Comparison of ENCODE assay signal across 37 cellular contexts in genomic region chr4:81756042-81756441, GRCh38.
"Had no signal": no experiment of that assay in that cellular context is flagged by ENCODE, and none has a peak within 500 bp of the region (broad histone marks: within the 10 kb centered on the region; RNA-seq: fewer than 3 reads in every experiment).

No MANE protein-coding gene starts in this region.

- DNase-seq: activated CD4-positive, alpha-beta memory T cell treated with anti-CD3 and anti-CD28 coated beads, Interleukin-2, amount 10 ng/mL, durations not matched to agents 7 days and 5 days; activated CD4-positive, alpha-beta T cell treated with anti-CD3 and anti-CD28 coated beads for 1 hour; activated CD4-positive, alpha-beta T cell treated with anti-CD3 and anti-CD28 coated beads for 36 hours; activated CD4-positive, alpha-beta T cell treated with anti-CD3 and anti-CD28 coated beads for 48 hours; activated CD4-positive, alpha-beta T cell treated with anti-CD3 and anti-CD28 coated beads, Interleukin-2, amount 10 ng/mL, durations not matched to agents 7 days and 5 days; activated CD4-positive, alpha-beta T cell treated with anti-CD3 and anti-CD28 coated beads, Interleukin-2, amount 50 U/mL, for 48 hours; activated CD4-positive, CD25-positive, alpha-beta regulatory T cell; activated CD8-positive, alpha-beta memory T cell treated with anti-CD3 and anti-CD28 coated beads for 24 hours; activated CD8-positive, alpha-beta memory T cell treated with anti-CD3 and anti-CD28 coated beads, Interleukin-2, amount 10 ng/mL, durations not matched to agents 7 days and 5 days; activated CD8-positive, alpha-beta memory T cell treated with anti-CD3 and anti-CD28 coated beads, Interleukin-2, amount 50 U/mL, for 48 hours; activated CD8-positive, alpha-beta T cell treated with anti-CD3 and anti-CD28 coated beads, Interleukin-2, amount 10 ng/mL, durations not matched to agents 7 days and 5 days; activated effector memory CD4-positive, alpha-beta T cell treated with Interleukin-2 at 50 U/mL for 16 hours; activated gamma-delta T cell; activated naive CD4-positive, alpha-beta T cell treated with anti-CD3 and anti-CD28 coated beads, Interleukin-2, amount 10 ng/mL, durations not matched to agents 7 days and 5 days; activated naive CD4-positive, alpha-beta T cell treated with Interleukin-2 at 50 U/mL for 16 hours; activated naive CD8-positive, alpha-beta T cell treated with anti-CD3 and anti-CD28 coated beads, Interleukin-2, amount 10 ng/mL, durations not matched to agents 7 days and 5 days; activated naive CD8-positive, alpha-beta T cell treated with anti-CD3 and anti-CD28 coated beads, Interleukin-2, amount 50 U/mL, for 24 hours; activated T-cell treated with anti-CD3 and anti-CD28 coated beads, Interleukin-2, amount 50 U/mL, for 24 hours; activated T-cell treated with anti-CD3 and anti-CD28 coated beads, Interleukin-2, amount 50 U/mL, for 48 hours; aorta; body of pancreas; brain microvascular endothelial cell; cerebellar nuclear complex; T-helper 1 cell; T-helper 2 cell; T-helper 9 cell; WERI-Rb-1 had no signal

- H3K4me1 ChIP-seq: body of pancreas, breast epithelium had no signal

- H3K9me3 ChIP-seq: body of pancreas, breast epithelium had no signal

- H3K36me3 ChIP-seq: brain microvascular endothelial cell, breast epithelium, WERI-Rb-1 had no signal

- H3K4me3 Mint-ChIP-seq: activated CD4-positive, alpha-beta memory T cell treated with anti-CD3 and anti-CD28 coated beads, Interleukin-2, amount 10 ng/mL, durations not matched to agents 7 days and 5 days; activated CD4-positive, alpha-beta T cell treated with anti-CD3 and anti-CD28 coated beads for 36 hours; activated CD4-positive, alpha-beta T cell treated with anti-CD3 and anti-CD28 coated beads, Interleukin-2, amount 10 ng/mL, durations not matched to agents 7 days and 5 days; activated CD8-positive, alpha-beta memory T cell treated with anti-CD3 and anti-CD28 coated beads, Interleukin-2, amount 10 ng/mL, durations not matched to agents 7 days and 5 days; activated CD8-positive, alpha-beta T cell treated with anti-CD3 and anti-CD28 coated beads, Interleukin-2, amount 10 ng/mL, durations not matched to agents 7 days and 5 days; activated naive CD4-positive, alpha-beta T cell treated with anti-CD3 and anti-CD28 coated beads, Interleukin-2, amount 10 ng/mL, durations not matched to agents 7 days and 5 days; activated naive CD4-positive, alpha-beta T cell treated with anti-CD3 and anti-CD28 coated beads, Interleukin-2, amount 50 U/mL, for 24 hours; activated naive CD8-positive, alpha-beta T cell; activated naive CD8-positive, alpha-beta T cell treated with anti-CD3 and anti-CD28 coated beads, Interleukin-2, amount 10 ng/mL, durations not matched to agents 7 days and 5 days; activated naive CD8-positive, alpha-beta T cell treated with anti-CD3 and anti-CD28 coated beads, Interleukin-2, amount 50 U/mL, for 24 hours; activated T-cell treated with anti-CD3 and anti-CD28 coated beads, Interleukin-2, amount 50 U/mL, for 24 hours; central memory CD8-positive, alpha-beta T cell; T-helper 1 cell treated with Interleukin-12 subunit alpha and Interleukin-12 subunit beta and Interleukin-4 antibody, amounts not matched to agents 30 μg/mL and 1 μg/mL, for 36 hours; T-helper 2 cell treated with Interferon-gamma antibody and Interleukin-4, amounts not matched to agents 5 μg/mL and 100 μg/mL, for 36 hours; WTC11 had no signal

- ATAC-seq: activated CD4-positive, alpha-beta T cell treated with anti-CD3 and anti-CD28 coated beads for 36 hours; activated CD4-positive, CD25-positive, alpha-beta regulatory T cell treated with anti-CD3 and anti-CD28 coated beads, Interleukin-2, amount 50 U/mL, for 24 hours; activated CD8-positive, alpha-beta memory T cell treated with anti-CD3 and anti-CD28 coated beads, Interleukin-2, amount 10 ng/mL, durations not matched to agents 7 days and 5 days; activated CD8-positive, alpha-beta T cell treated with anti-CD3 and anti-CD28 coated beads, Interleukin-2, amount 10 ng/mL, durations not matched to agents 7 days and 5 days; activated naive CD8-positive, alpha-beta T cell treated with anti-CD3 and anti-CD28 coated beads, Interleukin-2, amount 50 U/mL, for 24 hours; body of pancreas; WTC11 had no signal

- H3K27ac Mint-ChIP-seq: activated CD4-positive, alpha-beta memory T cell treated with anti-CD3 and anti-CD28 coated beads, Interleukin-2, amount 10 ng/mL, durations not matched to agents 7 days and 5 days; activated CD4-positive, alpha-beta T cell treated with anti-CD3 and anti-CD28 coated beads for 36 hours; activated CD4-positive, alpha-beta T cell treated with anti-CD3 and anti-CD28 coated beads, Interleukin-2, amount 10 ng/mL, durations not matched to agents 7 days and 5 days; activated CD8-positive, alpha-beta memory T cell treated with anti-CD3 and anti-CD28 coated beads, Interleukin-2, amount 10 ng/mL, durations not matched to agents 7 days and 5 days; activated CD8-positive, alpha-beta T cell treated with anti-CD3 and anti-CD28 coated beads, Interleukin-2, amount 10 ng/mL, durations not matched to agents 7 days and 5 days; activated naive CD4-positive, alpha-beta T cell treated with anti-CD3 and anti-CD28 coated beads, Interleukin-2, amount 10 ng/mL, durations not matched to agents 7 days and 5 days; activated naive CD4-positive, alpha-beta T cell treated with anti-CD3 and anti-CD28 coated beads, Interleukin-2, amount 50 U/mL, for 24 hours; activated naive CD8-positive, alpha-beta T cell; activated naive CD8-positive, alpha-beta T cell treated with anti-CD3 and anti-CD28 coated beads, Interleukin-2, amount 10 ng/mL, durations not matched to agents 7 days and 5 days; activated naive CD8-positive, alpha-beta T cell treated with anti-CD3 and anti-CD28 coated beads, Interleukin-2, amount 50 U/mL, for 24 hours; activated T-cell treated with anti-CD3 and anti-CD28 coated beads, Interleukin-2, amount 50 U/mL, for 24 hours; activated T-helper 2 cell treated with anti-CD3 and anti-CD28 coated beads, Interferon-gamma antibody, Interleukin-2, Interleukin-4, amounts not matched to agents 10 μg/mL and 5 μg/mL and 100 μg/mL, durations not matched to agents 14 hours and 24 hours and 36 hours; T-helper 1 cell treated with Interleukin-12 subunit alpha and Interleukin-12 subunit beta and Interleukin-4 antibody, amounts not matched to agents 30 μg/mL and 1 μg/mL, for 36 hours; T-helper 2 cell treated with Interferon-gamma antibody and Interleukin-4, amounts not matched to agents 5 μg/mL and 100 μg/mL, for 36 hours; WTC11 had no signal

- H3K27me3 Mint-ChIP-seq: activated CD4-positive, alpha-beta memory T cell treated with anti-CD3 and anti-CD28 coated beads, Interleukin-2, amount 10 ng/mL, durations not matched to agents 7 days and 5 days; activated CD4-positive, alpha-beta T cell treated with anti-CD3 and anti-CD28 coated beads for 36 hours; activated CD4-positive, alpha-beta T cell treated with anti-CD3 and anti-CD28 coated beads, Interleukin-2, amount 10 ng/mL, durations not matched to agents 7 days and 5 days; activated CD8-positive, alpha-beta memory T cell treated with anti-CD3 and anti-CD28 coated beads, Interleukin-2, amount 10 ng/mL, durations not matched to agents 7 days and 5 days; activated naive CD4-positive, alpha-beta T cell treated with anti-CD3 and anti-CD28 coated beads, Interleukin-2, amount 10 ng/mL, durations not matched to agents 7 days and 5 days; activated naive CD4-positive, alpha-beta T cell treated with anti-CD3 and anti-CD28 coated beads, Interleukin-2, amount 50 U/mL, for 24 hours; activated naive CD8-positive, alpha-beta T cell; activated naive CD8-positive, alpha-beta T cell treated with anti-CD3 and anti-CD28 coated beads, Interleukin-2, amount 10 ng/mL, durations not matched to agents 7 days and 5 days; activated naive CD8-positive, alpha-beta T cell treated with anti-CD3 and anti-CD28 coated beads, Interleukin-2, amount 50 U/mL, for 24 hours; activated T-cell treated with anti-CD3 and anti-CD28 coated beads, Interleukin-2, amount 50 U/mL, for 24 hours; central memory CD8-positive, alpha-beta T cell had no signal

- H3K27ac ChIP-seq: body of pancreas, brain microvascular endothelial cell, breast epithelium, WERI-Rb-1 had no signal

- H3K4me1 Mint-ChIP-seq: activated naive CD4-positive, alpha-beta T cell treated with anti-CD3 and anti-CD28 coated beads, Interleukin-2, amount 10 ng/mL, durations not matched to agents 7 days and 5 days; WTC11 had no signal

- FAIRE-seq: astrocyte had no signal

- H3K4me3 ChIP-seq: body of pancreas, breast epithelium had no signal

- H3K36me3 Mint-ChIP-seq: activated CD8-positive, alpha-beta memory T cell treated with anti-CD3 and anti-CD28 coated beads, Interleukin-2, amount 10 ng/mL, durations not matched to agents 7 days and 5 days; activated naive CD4-positive, alpha-beta T cell treated with anti-CD3 and anti-CD28 coated beads, Interleukin-2, amount 10 ng/mL, durations not matched to agents 7 days and 5 days; activated naive CD4-positive, alpha-beta T cell treated with anti-CD3 and anti-CD28 coated beads, Interleukin-2, amount 50 U/mL, for 24 hours; activated naive CD8-positive, alpha-beta T cell; WTC11 had no signal

- H3K9me3 Mint-ChIP-seq: activated CD4-positive, alpha-beta memory T cell treated with anti-CD3 and anti-CD28 coated beads, Interleukin-2, amount 10 ng/mL, durations not matched to agents 7 days and 5 days; activated CD4-positive, alpha-beta T cell treated with anti-CD3 and anti-CD28 coated beads, Interleukin-2, amount 10 ng/mL, durations not matched to agents 7 days and 5 days; activated naive CD4-positive, alpha-beta T cell treated with anti-CD3 and anti-CD28 coated beads, Interleukin-2, amount 10 ng/mL, durations not matched to agents 7 days and 5 days; activated naive CD4-positive, alpha-beta T cell treated with anti-CD3 and anti-CD28 coated beads, Interleukin-2, amount 50 U/mL, for 24 hours; activated naive CD8-positive, alpha-beta T cell treated with anti-CD3 and anti-CD28 coated beads, Interleukin-2, amount 10 ng/mL, durations not matched to agents 7 days and 5 days; activated naive CD8-positive, alpha-beta T cell treated with anti-CD3 and anti-CD28 coated beads, Interleukin-2, amount 50 U/mL, for 24 hours; activated T-cell treated with anti-CD3 and anti-CD28 coated beads, Interleukin-2, amount 50 U/mL, for 24 hours; activated T-helper 2 cell treated with anti-CD3 and anti-CD28 coated beads, Interferon-gamma antibody, Interleukin-2, Interleukin-4, amounts not matched to agents 10 μg/mL and 5 μg/mL and 100 μg/mL, durations not matched to agents 14 hours and 24 hours and 36 hours; central memory CD8-positive, alpha-beta T cell; T-helper 1 cell treated with Interleukin-12 subunit alpha and Interleukin-12 subunit beta and Interleukin-4 antibody, amounts not matched to agents 30 μg/mL and 1 μg/mL, for 36 hours; T-helper 2 cell treated with Interferon-gamma antibody and Interleukin-4, amounts not matched to agents 5 μg/mL and 100 μg/mL, for 36 hours; WTC11 had no signal

- H3K27me3 ChIP-seq: body of pancreas, brain microvascular endothelial cell, breast epithelium had no signal
